ENCODE assay signal across 7 cellular contexts in the genomic region with DNA sequence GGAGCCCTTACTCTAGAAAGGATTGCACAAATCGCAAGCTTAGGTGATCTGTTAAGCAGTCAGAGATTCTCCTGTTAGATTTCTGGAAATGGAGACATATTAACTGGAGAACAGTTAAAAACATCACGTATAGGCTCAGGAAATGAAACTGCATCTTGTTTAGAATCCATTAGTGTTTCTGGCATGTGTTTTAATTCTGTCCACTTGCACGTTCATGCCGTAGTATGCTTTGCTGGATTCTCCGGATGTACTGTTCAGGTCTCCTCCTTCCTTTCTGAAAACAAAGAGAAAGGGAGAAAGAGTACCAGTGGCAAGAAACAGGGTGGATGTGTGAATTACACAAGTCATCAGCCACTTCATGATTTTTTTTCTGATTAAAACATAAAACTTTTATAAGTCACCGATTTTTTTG. TPM values are rescaled to one million over a fixed set of nuclear protein-coding genes. Genes with fewer than 3 reads are reported as not detected.
DNase-seq lines count a peak whose midpoint lies in the region; ATAC-seq and TF ChIP-seq lines count a peak whose summit lies in the region.

No MANE protein-coding gene starts in this region.

- no peaks in the 10 kb centered on the region for H3K27me3 Mint-ChIP-seq in chondrocyte (ENCODE audit: low read depth)

- TF ChIP-seq CTCF in GM10248 (IDR thresholded peaks at IDR 0.05; ENCODE audit: control extremely low read depth, extremely low read depth, low read depth, missing control alignments): no peak
- TF ChIP-seq CTCF in MM.1S (IDR thresholded peaks at IDR 0.05; ENCODE audit: low read length): no peak
- TF ChIP-seq CTCF in chondrocyte (IDR thresholded peaks at IDR 0.05): no peak

- peaks cover 12% of the 10 kb centered on the region for H3K79me2 ChIP-seq in MM.1S (ENCODE audit: low read length)

- H3K9ac ChIP-seq in MM.1S (ENCODE audit: low read length) (peak overlapping the region; percentile 6; the same call in 1 of the 2 replicates), muscle layer of colon (ENCODE audit: low read length) (peak overlapping the region; percentile 55)

- peak overlapping the region; percentile 93 for H2AFZ ChIP-seq in MM.1S (ENCODE audit: low read length)

- H3K4me2 ChIP-seq in MM.1S (ENCODE audit: low read depth, low read length): peak overlapping the region; percentile 100

- peak overlapping the region; percentile 3; the same call in 1 of the 2 replicates for H3K27ac ChIP-seq in MM.1S (ENCODE audit: low read length)
- H3K27ac ChIP-seq in muscle layer of colon (ENCODE audit: low read depth, low read length): peak overlapping the region; percentile 77

- peak overlapping the region; percentile 99 for H3K4me3 Mint-ChIP-seq in chondrocyte (ENCODE audit: unreplicated experiment)

- H3K36me3 Mint-ChIP-seq in chondrocyte (ENCODE audit: low read depth): no peaks in the 10 kb centered on the region

- H3K9me3 ChIP-seq in MM.1S (replicated peaks; ENCODE audit: insufficient read depth, low read length): no peaks in the 10 kb centered on the region
- H3K9me3 ChIP-seq in muscle layer of colon (ENCODE audit: low read length): no peaks in the 10 kb centered on the region

- H3K36me3 ChIP-seq in MM.1S (replicated peaks; ENCODE audit: insufficient read depth, low read length) (no peaks in the 10 kb centered on the region), muscle layer of colon (ENCODE audit: insufficient read depth, low read length) (no peaks in the 10 kb centered on the region)

- H3K27ac Mint-ChIP-seq in chondrocyte (ENCODE audit: unreplicated experiment): peak overlapping the region; percentile 98

- 0 out of 2 replicates have a peak, but pooled peaks cover 3% of the 10 kb centered on the region for H4K20me1 ChIP-seq in MM.1S (ENCODE audit: insufficient read depth, low read length)

- H3F3A ChIP-seq in MM.1S (ENCODE audit: insufficient read depth, low read length): peaks cover 35% of the 10 kb centered on the region

- no peaks in the 10 kb centered on the region for H3K9me2 ChIP-seq in MM.1S (replicated peaks; ENCODE audit: insufficient read depth, low read length)

- DNase-seq in GM10248 (ENCODE audit: extremely low spot score) (peak; percentile 34), MM.1S (no peak), chondrocyte (ENCODE audit: low spot score) (no peak)

- CTCF ChIA-PET in GM10248 (lab: Yijun Ruan, JAX): interaction anchor here (0.6 to 7.0 kb wide), 21 partner anchors 9 to 1237 kb away, joined by 3 to 97 read pairs (median 4); no protein-coding TSS in a partner anchor

- H3K4me3 ChIP-seq in MM.1S (ENCODE audit: low read length) (peak overlapping the region; percentile 77), muscle layer of colon (ENCODE audit: low read depth in 1 of 2, low read length in 2 of 2) (peak overlapping the region; percentile 72 to 87)

- H3K4me1 ChIP-seq in MM.1S (ENCODE audit: low read length) (peaks cover 19% of the 10 kb centered on the region), muscle layer of colon (ENCODE audit: insufficient read depth, low read length) (peaks cover 23% of the 10 kb centered on the region)

- H3K27me3 ChIP-seq in MM.1S (replicated peaks; ENCODE audit: insufficient read depth, low read length): peaks cover 23% of the 10 kb centered on the region
- no peaks in the 10 kb centered on the region for H3K27me3 ChIP-seq in muscle layer of colon (ENCODE audit: control insufficient read depth in 1 of 2, insufficient read depth in 2 of 2, low read length in 2 of 2)

- H3K9me3 Mint-ChIP-seq in chondrocyte (ENCODE audit: low read depth): no peaks in the 10 kb centered on the region

- peaks cover 43% of the 10 kb centered on the region for H3K4me1 Mint-ChIP-seq in chondrocyte (ENCODE audit: low read depth)

- no peak for ATAC-seq in GM21786 (IDR thresholded peaks at IDR 0.05; ENCODE audit: unreplicated experiment)
- no peak for ATAC-seq in GM21737 (IDR thresholded peaks at IDR 0.05; ENCODE audit: unreplicated experiment)
- ATAC-seq in GM18907 (IDR thresholded peaks at IDR 0.05; ENCODE audit: unreplicated experiment): no peak

- POLR2A ChIA-PET in GM10248 (lab: Yijun Ruan, JAX): no interaction called here

RNA-seq across cellular contexts. Expression of a gene that starts 2.5 kb away (rescaled TPM):
- 21.9 to 28.5 TPM (median 27.7 TPM) in 3 replicates for total RNA-seq in chondrocyte
